Comparison of ENCODE assay signal across 17 cellular contexts in genomic region chr19:48866692-48867091, GRCh38. TPM values are rescaled to one million over a fixed set of nuclear protein-coding genes. Genes with fewer than 3 reads are reported as not detected.
A peak's percentile ranks its signal among the peaks of the same experiment; 100 is the strongest.
DNase-seq lines count a peak whose midpoint lies in the region; ATAC-seq and TF ChIP-seq lines count a peak whose summit lies in the region.
"Had no signal": no experiment of that assay in that cellular context is flagged by ENCODE, and none has a peak within 500 bp of the region (broad histone marks: within the 10 kb centered on the region; RNA-seq: fewer than 3 reads in every experiment).

No MANE protein-coding gene starts in this region.

- H3K27ac ChIP-seq in H9 (ENCODE audit: insufficient read length, low read depth, low read length) (no peak overlapping the region), skeletal muscle tissue (ENCODE audit: low read depth, low read length) (peak overlapping the region; percentile 30)

- H4K5ac ChIP-seq in H9 (ENCODE audit: insufficient read length, low read depth, low read length), result no peak overlapping the region

- H2BK5ac ChIP-seq in H9 (ENCODE audit: insufficient read length, low read length), result no peak overlapping the region

- no peaks in the 10 kb centered on the region for H3K27me3 ChIP-seq in H9 (ENCODE audit: insufficient read depth, low read length)
- H3K27me3 ChIP-seq in skeletal muscle tissue (ENCODE audit: control insufficient read depth in 3 of 3, insufficient read depth in 3 of 3, low read length in 3 of 3), result no peaks in the 10 kb centered on the region
- H3K27me3 ChIP-seq: right atrium auricular region had no signal

- H3K4me3 ChIP-seq in skeletal muscle tissue (ENCODE audit: low read length in 3 of 3), result no peak overlapping the region

- peak overlapping the region; percentile 31 for H4K91ac ChIP-seq in H9 (ENCODE audit: insufficient read length, low read depth, low read length)

- TF ChIP-seq CTCF in H9 (conservative IDR thresholded peaks at IDR 0.05), result no peak
- no peak for TF ChIP-seq CTCF in brain (conservative IDR thresholded peaks at IDR 0.05)
- TF ChIP-seq CTCF in glutamatergic neuron (IDR thresholded peaks at IDR 0.05; ENCODE audit: partially characterized antibody, unreplicated experiment), result no peak

- no peak overlapping the region for H2BK12ac ChIP-seq in H9 (ENCODE audit: insufficient read length, low read depth, low read length)

- no peaks in the 10 kb centered on the region for H4K20me1 ChIP-seq in H9 (ENCODE audit: control insufficient read depth, insufficient read depth, insufficient read length)

- DNase-seq in H9 (no peak), glutamatergic neuron (no peak), SW480 (ENCODE audit: low spot score) (no peak), HK-2 (ENCODE audit: unreplicated experiment) (no peak)
- DNase-seq in stimulated activated naive B cell treated with anti-CD40 and anti-IgM and Interleukin-4, amounts not matched to agents 10 μg/mL and 1 μg/mL and 100 μg/mL, for 72 hours, result no peak
- DNase-seq: activated CD4-positive, alpha-beta T cell treated with anti-CD3 and anti-CD28 coated beads for 4 hours; activated naive CD4-positive, alpha-beta T cell treated with anti-CD3 and anti-CD28 coated beads, Interleukin-2, amount 10 ng/mL, durations not matched to agents 7 days and 5 days; C1 segment of cervical spinal cord; DND-41; NCI-H1105; Right ventricle myocardium superior had no signal

- H3K9me3 ChIP-seq in H9 (ENCODE audit: control insufficient read depth, low read depth, low read length) (no peaks in the 10 kb centered on the region), skeletal muscle tissue (ENCODE audit: control insufficient read depth in 3 of 3, low read length in 3 of 3) (no peaks in the 10 kb centered on the region)
- H3K9me3 ChIP-seq: right atrium auricular region had no signal

- no peaks in the 10 kb centered on the region for H3K79me2 ChIP-seq in H9 (ENCODE audit: insufficient read depth, low read length)

- H3K23me2 ChIP-seq in H9 (ENCODE audit: insufficient read length, low read depth, low read length, poor library complexity, severe bottlenecking), result peaks cover 2% of the 10 kb centered on the region

- no peak overlapping the region for H2BK120ac ChIP-seq in H9 (ENCODE audit: low read depth, low read length, poor library complexity, severe bottlenecking)

- H3K4me1 ChIP-seq in H9 (ENCODE audit: insufficient read depth, low read length), result peaks cover 3% of the 10 kb centered on the region; the same call in 1 of the 2 replicates
- peaks cover 15 to 31% (median 25%) of the 10 kb centered on the region in 3 donors for H3K4me1 ChIP-seq in skeletal muscle tissue (ENCODE audit: control insufficient read depth in 3 of 3, insufficient read depth in 3 of 3, low read length in 3 of 3)

- no peak overlapping the region for H2AK5ac ChIP-seq in H9 (ENCODE audit: insufficient read length, low read length)

- H3K23ac ChIP-seq in H9 (ENCODE audit: insufficient read length, low read depth, low read length), result no peak overlapping the region

- no CpG with 5 or more reads among the region's 6 CpGs for WGBS in H9 (ENCODE audit: extremely low coverage, insufficient read length, low lambda C conversion rate)

- H3K36me3 ChIP-seq in skeletal muscle tissue (ENCODE audit: control insufficient read depth in 3 of 3, insufficient read depth in 3 of 3, low read length in 3 of 3), result peaks cover 0 to 2% (median 0%) of the 10 kb centered on the region in 3 donors

- H3K18ac ChIP-seq in H9 (ENCODE audit: insufficient read length, low read depth, low read length), result no peak overlapping the region

- no peak overlapping the region for H3K4ac ChIP-seq in H9 (ENCODE audit: low read depth, low read length)

- H3K4me1 Mint-ChIP-seq in H9, result peaks cover 14 to 26% of the 10 kb centered on the region in 2 experiments
- H3K4me1 Mint-ChIP-seq in brain, result peaks cover 29% of the 10 kb centered on the region
- H3K4me1 Mint-ChIP-seq in glutamatergic neuron (ENCODE audit: low read depth, unreplicated experiment), result peaks cover 9% of the 10 kb centered on the region
- H3K4me1 Mint-ChIP-seq in stimulated activated naive B cell treated with anti-CD40 and anti-IgM and Interleukin-4, amounts not matched to agents 10 μg/mL and 1 μg/mL and 100 μg/mL, for 72 hours, result peaks cover 5 to 6% of the 10 kb centered on the region in 2 donors

- H3K79me1 ChIP-seq in H9 (ENCODE audit: insufficient read depth, low read depth, low read length, poor library complexity, severe bottlenecking), result no peaks in the 10 kb centered on the region

- no peak overlapping the region for H2BK15ac ChIP-seq in H9 (ENCODE audit: low read depth, low read length)

- ATAC-seq in HG02973 (IDR thresholded peaks at IDR 0.05; ENCODE audit: unreplicated experiment), result no peak
- no peak for ATAC-seq in stimulated activated naive B cell treated with anti-CD40 and anti-IgM and Interleukin-4, amounts not matched to agents 10 μg/mL and 1 μg/mL and 100 μg/mL, for 72 hours (replicated peaks)
- ATAC-seq: HCT116 had no signal

- no peak overlapping the region for H4K8ac ChIP-seq in H9 (replicated peaks; ENCODE audit: insufficient read length, low read depth, low read length)

- H2BK20ac ChIP-seq in H9 (ENCODE audit: low read depth, low read length, poor library complexity, severe bottlenecking), result no peak overlapping the region

- H3K27me3 Mint-ChIP-seq in H9 (ENCODE audit: low read depth) (no peaks in the 10 kb centered on the region), brain (no peaks in the 10 kb centered on the region), glutamatergic neuron (ENCODE audit: unreplicated experiment) (peaks cover 9% of the 10 kb centered on the region)
- peaks cover 0 to 5% of the 10 kb centered on the region in 2 donors for H3K27me3 Mint-ChIP-seq in stimulated activated naive B cell treated with anti-CD40 and anti-IgM and Interleukin-4, amounts not matched to agents 10 μg/mL and 1 μg/mL and 100 μg/mL, for 72 hours

- peaks cover 0 to 26% (median 6%) of the 10 kb centered on the region in 3 experiments; a peak in 6 of 7 replicates for H3K36me3 Mint-ChIP-seq in H9 (ENCODE audit: insufficient read depth in 1 of 3, low read depth in 3 of 3)
- H3K36me3 Mint-ChIP-seq in brain, result peaks cover 7% of the 10 kb centered on the region
- H3K36me3 Mint-ChIP-seq in glutamatergic neuron (ENCODE audit: unreplicated experiment), result no peaks in the 10 kb centered on the region
- H3K36me3 Mint-ChIP-seq in stimulated activated naive B cell treated with anti-CD40 and anti-IgM and Interleukin-4, amounts not matched to agents 10 μg/mL and 1 μg/mL and 100 μg/mL, for 72 hours, result no peaks in the 10 kb centered on the region
- H3K36me3 Mint-ChIP-seq: activated naive CD4-positive, alpha-beta T cell treated with anti-CD3 and anti-CD28 coated beads, Interleukin-2, amount 10 ng/mL, durations not matched to agents 7 days and 5 days had no signal

- H3K56ac ChIP-seq in H9 (ENCODE audit: insufficient read length, low read depth, low read length), result no peak overlapping the region

- no peak overlapping the region for H3T11ph ChIP-seq in H9 (ENCODE audit: low read length)

- H3K4me2 ChIP-seq in H9 (ENCODE audit: insufficient read depth, insufficient read length, low read length), result no peak overlapping the region

- H3K14ac ChIP-seq in H9 (ENCODE audit: insufficient read depth, low read length), result no peak overlapping the region

- no peak overlapping the region for H2AFZ ChIP-seq in H9 (ENCODE audit: low read length)

- H3K27ac Mint-ChIP-seq in H9 (peak overlapping the region in 1 of 3 experiments; percentile 14; a peak in 1 of 7 replicates), brain (peak overlapping the region in 4 of 5 experiments; percentile 84 to 98 (median 92)), glutamatergic neuron (ENCODE audit: unreplicated experiment) (peak overlapping the region; percentile 55)
- H3K27ac Mint-ChIP-seq in stimulated activated naive B cell treated with anti-CD40 and anti-IgM and Interleukin-4, amounts not matched to agents 10 μg/mL and 1 μg/mL and 100 μg/mL, for 72 hours, result no peak overlapping the region
- H3K27ac Mint-ChIP-seq: T-helper 2 cell treated with Interferon-gamma antibody and Interleukin-4, amounts not matched to agents 5 μg/mL and 100 μg/mL, for 36 hours had no signal

- no peak overlapping the region for H3K4me3 Mint-ChIP-seq in H9
- peak overlapping the region in 4 of 5 experiments; percentile 66 to 91 (median 77) for H3K4me3 Mint-ChIP-seq in brain
- H3K4me3 Mint-ChIP-seq in glutamatergic neuron (ENCODE audit: unreplicated experiment), result peak overlapping the region; percentile 57
- H3K4me3 Mint-ChIP-seq in stimulated activated naive B cell treated with anti-CD40 and anti-IgM and Interleukin-4, amounts not matched to agents 10 μg/mL and 1 μg/mL and 100 μg/mL, for 72 hours, result no peak overlapping the region
- H3K4me3 Mint-ChIP-seq: activated naive CD4-positive, alpha-beta T cell treated with anti-CD3 and anti-CD28 coated beads, Interleukin-2, amount 10 ng/mL, durations not matched to agents 7 days and 5 days; T-helper 2 cell treated with Interferon-gamma antibody and Interleukin-4, amounts not matched to agents 5 μg/mL and 100 μg/mL, for 36 hours had no signal

- no peaks in the 10 kb centered on the region for H3K9me3 Mint-ChIP-seq in H9
- H3K9me3 Mint-ChIP-seq in brain, result peaks cover 0 to 2% (median 0%) of the 10 kb centered on the region in 5 experiments
- peaks cover 6% of the 10 kb centered on the region for H3K9me3 Mint-ChIP-seq in glutamatergic neuron (ENCODE audit: unreplicated experiment)
- no peaks in the 10 kb centered on the region for H3K9me3 Mint-ChIP-seq in stimulated activated naive B cell treated with anti-CD40 and anti-IgM and Interleukin-4, amounts not matched to agents 10 μg/mL and 1 μg/mL and 100 μg/mL, for 72 hours
- H3K9me3 Mint-ChIP-seq: activated naive CD4-positive, alpha-beta T cell treated with anti-CD3 and anti-CD28 coated beads, Interleukin-2, amount 10 ng/mL, durations not matched to agents 7 days and 5 days; T-helper 2 cell treated with Interferon-gamma antibody and Interleukin-4, amounts not matched to agents 5 μg/mL and 100 μg/mL, for 36 hours had no signal

- no peak overlapping the region for H3K9ac ChIP-seq in H9 (ENCODE audit: extremely low read depth, insufficient read length, low read length)
- H3K9ac ChIP-seq in skeletal muscle tissue (ENCODE audit: low read depth in 1 of 3, low read length in 3 of 3), result peak overlapping the region in 1 of 3 donors; percentile 20

RNA-seq across cellular contexts. Expression of gene PLEKHA4, which starts 1.7 kb away (rescaled TPM):
- total RNA-seq in H9 (2021) (14.3 and 15.3 TPM in 2 replicates), glutamatergic neuron (ENCODE audit: unreplicated experiment) (9.4 TPM), skeletal muscle tissue (14.1 TPM)
- 3.4 TPM for polyA plus RNA-seq in brain (ENCODE audit: insufficient read depth, low read depth, low replicate concordance)

RNA-seq across cellular contexts. Expression of gene PPP1R15A, which starts 5.5 kb away (rescaled TPM):
- 17.2 and 17.5 TPM in 2 replicates for total RNA-seq in H9 (2021)
- 33.1 TPM for polyA plus RNA-seq in brain (ENCODE audit: insufficient read depth, low read depth, low replicate concordance)
- total RNA-seq in glutamatergic neuron (ENCODE audit: unreplicated experiment), result 106 TPM
- 26.1 TPM for total RNA-seq in skeletal muscle tissue

RNA-seq across cellular contexts. Expression of gene HSD17B14, which starts 30.4 kb away (rescaled TPM):
- total RNA-seq in H9 (2021), result 11.2 and 11.6 TPM in 2 replicates
- 44.7 TPM for polyA plus RNA-seq in brain (ENCODE audit: insufficient read depth, low read depth, low replicate concordance)
- total RNA-seq in glutamatergic neuron (ENCODE audit: unreplicated experiment), result 1.0 TPM
- total RNA-seq in skeletal muscle tissue, result 0.52 TPM

RNA-seq across cellular contexts. Expression of gene TULP2, which starts 31.9 kb away (rescaled TPM):
- total RNA-seq in H9 (2021), result 0.94 and 1.0 TPM in 2 replicates
- 0.24 TPM for polyA plus RNA-seq in brain (ENCODE audit: insufficient read depth, low read depth, low replicate concordance)
- not detected for total RNA-seq in glutamatergic neuron (ENCODE audit: unreplicated experiment)
- not detected for total RNA-seq in skeletal muscle tissue
- total RNA-seq: right atrium auricular region, Right ventricle myocardium superior had no signal

RNA-seq across cellular contexts. Expression of gene NUCB1, which starts 33.4 kb away (rescaled TPM):
- total RNA-seq in H9 (2021), result 125 and 131 TPM in 2 replicates
- 237 TPM for polyA plus RNA-seq in brain (ENCODE audit: insufficient read depth, low read depth, low replicate concordance)
- total RNA-seq in glutamatergic neuron (ENCODE audit: unreplicated experiment), result 115 TPM
- total RNA-seq in skeletal muscle tissue, result 107 TPM

Comparison
In these comparisons a context has a peak if more than half of its experiments do, and no peak if none do; other contexts are left out.
1. H3K4me3 Mint-ChIP-seq: peak in brain (4 of 5) and glutamatergic neuron (single experiment); none in H9 (0 of 2) and stimulated activated naive B cell treated with anti-CD40 and anti-IgM and Interleukin-4, amounts not matched to agents 10 μg/mL and 1 μg/mL and 100 μg/mL, for 72 hours (0 of 2).